11 cellular contexts compared by ENCODE assay signal in genomic region chr6:41937472-41937871, GRCh38. TPM values are rescaled to one million over a fixed set of nuclear protein-coding genes. Genes with fewer than 3 reads are reported as not detected.
DNase-seq lines count a peak whose midpoint lies in the region; ATAC-seq and TF ChIP-seq lines count a peak whose summit lies in the region.
"Had no signal": no experiment of that assay in that cellular context is flagged by ENCODE, and none has a peak within 500 bp of the region (broad histone marks: within the 10 kb centered on the region; RNA-seq: fewer than 3 reads in every experiment).

No MANE protein-coding gene starts in this region.

- H3K36me3 ChIP-seq in fibroblast of lung (ENCODE audit: control insufficient read depth, insufficient read depth, low read length) (peaks cover 21% of the 10 kb centered on the region), stomach (peaks cover 32 to 52% (median 46%) of the 10 kb centered on the region in 4 donors)
- H3K36me3 ChIP-seq: ovary had no signal

- H3K4me1 Mint-ChIP-seq in activated T-cell treated with anti-CD3 and anti-CD28 coated beads, Interleukin-2, amount 50 U/mL, for 24 hours (ENCODE audit: low read depth): peaks cover 68% of the 10 kb centered on the region
- H3K4me1 Mint-ChIP-seq in T-helper 17 cell: peaks cover 61% of the 10 kb centered on the region

- H3K9me3 Mint-ChIP-seq in activated T-cell treated with anti-CD3 and anti-CD28 coated beads, Interleukin-2, amount 50 U/mL, for 24 hours: no peaks in the 10 kb centered on the region

- TF ChIP-seq CTCF in fibroblast of lung (conservative IDR thresholded peaks at IDR 0.05 in 1 of 2, IDR thresholded peaks at IDR 0.05 in 1 of 2; ENCODE audit: low read depth in 1 of 2, low read length in 2 of 2) (no peak), stomach (IDR thresholded peaks at IDR 0.05) (no peak)

- WGBS in stomach, 5 donors: 44 to 85% (median 62%) methylated on average over 2 of the region's 2 CpGs

- intact Hi-C loops in stomach (cut with DNase I; ENCODE audit: low total_unique reads): loop anchor here (10.0 kb wide), 1 partner anchor 107 kb away; no protein-coding TSS in a partner anchor

- H3K79me2 ChIP-seq in fibroblast of lung (ENCODE audit: control insufficient read depth, insufficient read depth, low read length): peaks cover 41% of the 10 kb centered on the region

- TF ChIP-seq EP300 in stomach (IDR thresholded peaks at IDR 0.05): no peak

- no peak for DNase-seq in activated T-cell treated with anti-CD3 and anti-CD28 coated beads, Interleukin-2, amount 50 U/mL, for 24 hours
- no peak for DNase-seq in activated T-cell treated with anti-CD3 and anti-CD28 coated beads for 4 hours
- DNase-seq in T-helper 17 cell: no peak
- no peak for DNase-seq in fibroblast of lung (ENCODE audit: low read depth in 2 of 2)
- DNase-seq in stomach: no peak
- DNase-seq in GM03348 (ENCODE audit: low spot score): no peak
- DNase-seq in AG08395 (ENCODE audit: low spot score): no peak
- DNase-seq in KBM-7: no peak
- DNase-seq: NCI-H2107; stimulated activated CD4-positive, alpha-beta T cell treated with anti-CD3 and anti-CD28 coated beads, Interleukin-2, amount 100 ng/mL, for 24 hours had no signal

- H3K4me1 ChIP-seq in fibroblast of lung (ENCODE audit: control insufficient read depth, extremely low read depth, insufficient read depth, low read length) (peaks cover 16% of the 10 kb centered on the region), stomach (peaks cover 29 to 71% (median 63%) of the 10 kb centered on the region in 4 donors)

- H4K20me1 ChIP-seq in fibroblast of lung (ENCODE audit: control insufficient read depth, extremely low read depth, insufficient read depth, low read length): no peaks in the 10 kb centered on the region

- H3K9ac ChIP-seq in fibroblast of lung (ENCODE audit: insufficient read depth, low read length): no peak overlapping the region

- H3K4me2 ChIP-seq in fibroblast of lung (ENCODE audit: extremely low read depth, insufficient read depth, low read length): no peak overlapping the region

- peak overlapping the region; percentile 100 for H3K4me3 Mint-ChIP-seq in activated T-cell treated with anti-CD3 and anti-CD28 coated beads, Interleukin-2, amount 50 U/mL, for 24 hours
- H3K4me3 Mint-ChIP-seq in T-helper 17 cell: peak overlapping the region; percentile 97

- H3K27me3 Mint-ChIP-seq in activated T-cell treated with anti-CD3 and anti-CD28 coated beads, Interleukin-2, amount 50 U/mL, for 24 hours: no peaks in the 10 kb centered on the region
- H3K27me3 Mint-ChIP-seq in T-helper 17 cell: no peaks in the 10 kb centered on the region

- in situ Hi-C loops in KBM-7 (cut with MboI; ENCODE audit: low pct_unique_long_range_greater_than_20kb, low sequenced_read_pairs): loop anchor here (25.0 kb wide), 1 partner anchor 100 kb away; no protein-coding TSS in a partner anchor

- H3K27ac ChIP-seq in fibroblast of lung (ENCODE audit: insufficient read depth, low read length) (peak overlapping the region; percentile 1), stomach (peak overlapping the region in 4 of 5 donors; percentile 89 to 91 (median 90))

- H3K27me3 ChIP-seq in fibroblast of lung (ENCODE audit: control insufficient read depth, insufficient read depth, low read length) (no peaks in the 10 kb centered on the region), stomach (no peaks in the 10 kb centered on the region)
- H3K27me3 ChIP-seq: ovary had no signal

- H3K9me3 ChIP-seq in T-helper 17 cell (ENCODE audit: control insufficient read depth, low read length, poor library complexity, severe bottlenecking): no peaks in the 10 kb centered on the region
- no peaks in the 10 kb centered on the region for H3K9me3 ChIP-seq in fibroblast of lung (ENCODE audit: control insufficient read depth, insufficient read depth, low read depth, low read length)
- no peaks in the 10 kb centered on the region for H3K9me3 ChIP-seq in stomach
- H3K9me3 ChIP-seq: ovary had no signal

- no peak overlapping the region for H2AFZ ChIP-seq in fibroblast of lung (ENCODE audit: low read length)

- H3K4me3 ChIP-seq in fibroblast of lung (replicated peaks in 1 of 4; ENCODE audit: control extremely low read depth in 1 of 4, insufficient read depth in 1 of 4, low read depth in 3 of 4, low read length in 4 of 4) (no peak overlapping the region), stomach (no peak overlapping the region)
- H3K4me3 ChIP-seq: ovary had no signal

- H3K27ac Mint-ChIP-seq in activated T-cell treated with anti-CD3 and anti-CD28 coated beads, Interleukin-2, amount 50 U/mL, for 24 hours: peak overlapping the region; percentile 96
- H3K27ac Mint-ChIP-seq in T-helper 17 cell: peak overlapping the region; percentile 91

- TF ChIP-seq POLR2A in stomach (IDR thresholded peaks at IDR 0.05): no peak

- H3K36me3 Mint-ChIP-seq in activated T-cell treated with anti-CD3 and anti-CD28 coated beads, Interleukin-2, amount 50 U/mL, for 24 hours (ENCODE audit: low read depth): peaks cover 91% of the 10 kb centered on the region
- peaks cover 5% of the 10 kb centered on the region for H3K36me3 Mint-ChIP-seq in T-helper 17 cell (ENCODE audit: low read depth)

- no peak for ATAC-seq in T-helper 17 cell

RNA-seq across cellular contexts. Expression of gene CCND3, which starts 4.1 kb away (rescaled TPM):
- total RNA-seq in T-helper 17 cell (100 to 1,000 TPM; 247 to 250 TPM), fibroblast of lung (10.3 and 15.0 TPM in 2 replicates), stomach (100 to 1,000 TPM in 2 of 5 donors, 10 to 100 TPM in 3; 40.6 to 193 (median 84.2) TPM)
- polyA plus RNA-seq in fibroblast of lung (29.6 and 43.7 TPM in 2 replicates), stomach (10 to 100 TPM; 75.3 to 77.2 (median 75.9) TPM)
- 35.6 and 56.9 TPM in 2 replicates for polyA plus RNA-seq in fibroblast of lung (2012)
- 32.1 and 51.6 TPM in 2 replicates for polyA minus RNA-seq in fibroblast of lung (ENCODE audit: low replicate concordance)

RNA-seq across cellular contexts. Expression of gene BYSL, which starts 16.2 kb away (rescaled TPM):
- total RNA-seq in T-helper 17 cell (1 to 10 TPM; 2.8 to 3.8 TPM), fibroblast of lung (13.7 and 14.9 TPM in 2 replicates), stomach (10 to 100 TPM in 2 of 5 donors, 1 to 10 TPM in 2, not detected in 1; 1.8 to 65.2 (median 10.1) TPM)
- polyA plus RNA-seq in fibroblast of lung (11.3 and 19.7 TPM in 2 replicates), stomach (10 to 100 TPM in 2 of 3 donors, 1 to 10 TPM in 1; 8.6 to 11.9 (median 10.6) TPM)
- 15.8 and 28.6 TPM in 2 replicates for polyA plus RNA-seq in fibroblast of lung (2012)
- polyA minus RNA-seq in fibroblast of lung (ENCODE audit: low replicate concordance): 55.8 and 72.2 TPM in 2 replicates

RNA-seq across cellular contexts. Expression of gene MED20, which starts 16.5 kb away (rescaled TPM):
- 1 to 10 TPM; 3.6 to 3.9 TPM for total RNA-seq in T-helper 17 cell
- total RNA-seq in fibroblast of lung: 24.9 and 27.7 TPM in 2 replicates
- polyA plus RNA-seq in fibroblast of lung: 38.6 and 40.0 TPM in 2 replicates
- polyA plus RNA-seq in fibroblast of lung (2012): 23.9 and 25.4 TPM in 2 replicates
- polyA minus RNA-seq in fibroblast of lung (ENCODE audit: low replicate concordance): 50.0 and 113 TPM in 2 replicates
- total RNA-seq in stomach: 10 to 100 TPM in 4 of 5 donors, 1 to 10 TPM in 1; 1.2 to 34.4 (median 18.8) TPM
- 1 to 10 TPM; 6.1 to 9.8 (median 7.2) TPM for polyA plus RNA-seq in stomach

RNA-seq across cellular contexts. Expression of gene USP49, which starts 42.3 kb away (rescaled TPM):
- total RNA-seq in T-helper 17 cell: 1 to 10 TPM; 1.7 to 2.1 TPM
- 1.8 and 2.3 TPM in 2 replicates for total RNA-seq in fibroblast of lung
- polyA plus RNA-seq in fibroblast of lung: 1.0 and 1.5 TPM in 2 replicates
- polyA plus RNA-seq in fibroblast of lung (2012): 1.0 and 1.2 TPM in 2 replicates
- polyA minus RNA-seq in fibroblast of lung (ENCODE audit: low replicate concordance): 0.67 and 0.96 TPM in 2 replicates
- total RNA-seq in stomach: 10 to 100 TPM in 2 of 5 donors, 1 to 10 TPM in 3; 4.0 to 26.3 (median 5.7) TPM
- 1 to 10 TPM in 1 of 3 donors, under 1 TPM in 2; 0.50 to 1.2 (median 0.58) TPM for polyA plus RNA-seq in stomach
